In genomic region chr19:7846247-7846646, GRCh38 we compare ENCODE assay signal across 27 cellular contexts.
"Had no signal": no experiment of that assay in that cellular context is flagged by ENCODE, and none has a peak within 500 bp of the region (broad histone marks: within the 10 kb centered on the region; RNA-seq: fewer than 3 reads in every experiment).

No MANE protein-coding gene starts in this region.

- H3K9me3 ChIP-seq: Peyer's patch, SJCRH30 had no signal

- H3K36me3 ChIP-seq: cardiac muscle cell, Peyer's patch, SJCRH30 had no signal

- H3K4me1 ChIP-seq: Peyer's patch, SJCRH30 had no signal

- DNase-seq: activated B cell treated with CpG ODN at 0.5 μM for 24 hours; activated CD4-positive, alpha-beta memory T cell treated with anti-CD3 and anti-CD28 coated beads for 36 hours; activated CD4-positive, alpha-beta T cell treated with anti-CD3 and anti-CD28 coated beads for 4 hours; activated CD4-positive, alpha-beta T cell treated with anti-CD3 and anti-CD28 coated beads, Interleukin-2, amount 50 U/mL, for 1 hour; activated CD4-positive, CD25-positive, alpha-beta regulatory T cell treated with anti-CD3 and anti-CD28 coated beads, Interleukin-2, amount 50 U/mL, for 72 hours; activated CD8-positive, alpha-beta memory T cell treated with anti-CD3 and anti-CD28 coated beads, Interleukin-2, amount 50 U/mL, for 4 hours; activated effector memory CD4-positive, alpha-beta T cell treated with Interleukin-2 at 50 U/mL for 16 hours; activated naive CD4-positive, alpha-beta T cell treated with anti-CD3 and anti-CD28 coated beads, Interleukin-2, amount 10 ng/mL, durations not matched to agents 7 days and 5 days; activated naive CD8-positive, alpha-beta T cell treated with anti-CD3 and anti-CD28 coated beads, Interleukin-2, amount 50 U/mL, for 24 hours; activated T-cell treated with anti-CD3 and anti-CD28 coated beads, Interleukin-2, amount 50 U/mL, for 48 hours; brain microvascular endothelial cell; MM.1S; MV-4-11; NCI-H1092; NCI-H1436 treated with DMSO at 0.1 percent for 48 hours; NCI-H1694 treated with DMSO at 0.1 percent for 48 hours; NCI-H2029; NCI-H345; NCI-H524 treated with DMSO at 0.1 percent for 48 hours; PC-3; RPMI8226; SHP77; SJCRH30 had no signal

- H3K4me3 ChIP-seq: cardiac muscle cell, Peyer's patch, SJCRH30, SK-N-MC had no signal

- H3K27ac ChIP-seq: brain microvascular endothelial cell, cardiac muscle cell, KMS-11, Peyer's patch, SJCRH30, SK-N-MC had no signal

- H3K27me3 ChIP-seq: brain microvascular endothelial cell, cardiac muscle cell, Peyer's patch, SJCRH30 had no signal

- ATAC-seq: activated naive CD8-positive, alpha-beta T cell treated with anti-CD3 and anti-CD28 coated beads, Interleukin-2, amount 50 U/mL, for 24 hours; PC-3 had no signal
